Comparison of ENCODE assay signal across 7 cellular contexts in genomic region chr1:39395357-39395831, GRCh38.
DNase-seq lines count a peak whose midpoint lies in the region; ATAC-seq and TF ChIP-seq lines count a peak whose summit lies in the region.

No MANE protein-coding gene starts in this region.

- H3K27me3 ChIP-seq in smooth muscle cell (ENCODE audit: low read depth): no peaks in the 10 kb centered on the region

- H3K9ac ChIP-seq in smooth muscle cell (ENCODE audit: low read depth): peak overlapping the region; percentile 15

- CTCF ChIA-PET in T-cell (lab: Charles Lee): interaction anchor here in 1 of 2 donors (0.6 to 1.8 kb wide), 4 partner anchors 9 to 572 kb away, joined by 3 to 7 read pairs (median 4); no protein-coding TSS in a partner anchor

- H3K9me3 ChIP-seq in smooth muscle cell (replicated peaks; ENCODE audit: low read depth): no peaks in the 10 kb centered on the region

- H2AFZ ChIP-seq in smooth muscle cell (ENCODE audit: low read depth): no peak overlapping the region

- H3K36me3 ChIP-seq in smooth muscle cell (ENCODE audit: low read depth): no peaks in the 10 kb centered on the region

- H3K36me3 Mint-ChIP-seq in T-cell: peaks cover 24% of the 10 kb centered on the region

- no peak for ATAC-seq in T-cell (replicated peaks in 1 of 4)
- peak; percentile 41 to 49 for ATAC-seq in left cardiac atrium

- no peaks in the 10 kb centered on the region for H3K9me3 Mint-ChIP-seq in T-cell

- H3F3A ChIP-seq in smooth muscle cell (ENCODE audit: low read depth): peaks cover 51% of the 10 kb centered on the region

- H3K27ac ChIP-seq in smooth muscle cell (ENCODE audit: low read depth): peak overlapping the region; percentile 95

- H3K4me1 ChIP-seq in smooth muscle cell (ENCODE audit: low read depth): peaks cover 49% of the 10 kb centered on the region

- peaks cover 81 to 87% (median 85%) of the 10 kb centered on the region in 3 donors for H3K4me1 Mint-ChIP-seq in T-cell

- H3K4me3 Mint-ChIP-seq in T-cell: no peak overlapping the region

- DNase-seq in HT-29 (ENCODE audit: low spot score) (peak; percentile 86), T-cell (no peak), left cardiac atrium (no peak), smooth muscle cell (lab: John Stamatoyannopoulos, UW; ENCODE audit: unreplicated experiment) (no peak), NCI-H128 (lab: John Stamatoyannopoulos, UW; ENCODE audit: unreplicated experiment) (no peak), DMS79 (lab: John Stamatoyannopoulos, UW) (no peak), NCI-H187 (lab: John Stamatoyannopoulos, UW) (no peak)

- 9% methylated on average over 1 of the region's 1 CpG for WGBS in smooth muscle cell (ENCODE audit: low lambda C conversion rate)

- POLR2A ChIA-PET in T-cell (lab: Charles Lee): interaction anchor here in 1 of 2 donors (0.7 kb wide), 1 partner anchor 658 kb away, joined by 5 read pairs; no protein-coding TSS in a partner anchor

- TF ChIP-seq CTCF in smooth muscle cell (IDR thresholded peaks at IDR 0.05; ENCODE audit: borderline replicate concordance, insufficient read depth, poor library complexity, severe bottlenecking): no peak

- no peaks in the 10 kb centered on the region for H3K27me3 Mint-ChIP-seq in T-cell

- H3K27ac Mint-ChIP-seq in T-cell: peak overlapping the region; percentile 29 to 53

- H3K4me3 ChIP-seq in smooth muscle cell: no peak overlapping the region

- peaks cover 64% of the 10 kb centered on the region for H3K79me2 ChIP-seq in smooth muscle cell (ENCODE audit: low read depth)

- H4K20me1 ChIP-seq in smooth muscle cell (ENCODE audit: low read depth): peaks cover 43% of the 10 kb centered on the region

- intact Hi-C loops in left cardiac atrium (cut with DNase I): no loop called here

- peak overlapping the region; percentile 20 for H3K4me2 ChIP-seq in smooth muscle cell

Comparison
In these comparisons a context has a peak if more than half of its experiments do, and no peak if none do; other contexts are left out.
1. ATAC-seq: peak in left cardiac atrium (2 of 2); none in T-cell (0 of 4).